In genomic region chr9:127809562-127810377, GRCh38 we compare ENCODE assay signal across 10 cellular contexts. TPM values are rescaled to one million over a fixed set of nuclear protein-coding genes. Genes with fewer than 3 reads are reported as not detected.
DNase-seq lines count a peak whose midpoint lies in the region; ATAC-seq and TF ChIP-seq lines count a peak whose summit lies in the region.
"Had no signal": no experiment of that assay in that cellular context is flagged by ENCODE, and none has a peak within 500 bp of the region (broad histone marks: within the 10 kb centered on the region; RNA-seq: fewer than 3 reads in every experiment).

No MANE protein-coding gene starts in this region.

- peak in 2 of 4 donors; percentile 30 to 35 for ATAC-seq in heart left ventricle
- no peak for ATAC-seq in HG02610 (IDR thresholded peaks at IDR 0.05; ENCODE audit: unreplicated experiment)

- POLR2A ChIA-PET in GM10248 (lab: Yijun Ruan, JAX): no interaction called here

- no peaks in the 10 kb centered on the region for H3K27me3 ChIP-seq in heart left ventricle
- H3K27me3 ChIP-seq in osteoblast (ENCODE audit: insufficient read depth, low read length): no peaks in the 10 kb centered on the region

- TF ChIP-seq CTCF in GM10248 (IDR thresholded peaks at IDR 0.05; ENCODE audit: control extremely low read depth, extremely low read depth, low read depth, missing control alignments): no peak
- no peak for TF ChIP-seq CTCF in heart left ventricle (IDR thresholded peaks at IDR 0.05)
- no peak for TF ChIP-seq CTCF in osteoblast (IDR thresholded peaks at IDR 0.05; ENCODE audit: extremely low read depth, low read depth, low read length)

- peak overlapping the region in 1 of 12 donors; percentile 25 for H3K4me3 ChIP-seq in heart left ventricle
- no peak overlapping the region for H3K4me3 ChIP-seq in osteoblast (ENCODE audit: insufficient read depth, low read length)

- H2AFZ ChIP-seq in osteoblast (ENCODE audit: low read length): no peak overlapping the region

- H3K9me3 ChIP-seq in heart left ventricle (no peaks in the 10 kb centered on the region), osteoblast (ENCODE audit: low read depth, low read length) (no peaks in the 10 kb centered on the region)

- CTCF ChIA-PET in GM10248 (lab: Yijun Ruan, JAX): interaction anchor here (1.0 kb wide), 1 partner anchor 9 kb away, joined by 3 read pairs; no protein-coding TSS in a partner anchor

- intact Hi-C loops in heart left ventricle (cut with DNase I): no loop called here

- H3K4me2 ChIP-seq in osteoblast (ENCODE audit: insufficient read depth, low read length): no peak overlapping the region

- peaks cover 34% of the 10 kb centered on the region for H3K79me2 ChIP-seq in osteoblast (ENCODE audit: insufficient read depth, low read length)

- peak; percentile 68 for DNase-seq in GM10248 (ENCODE audit: extremely low spot score)
- DNase-seq in T-helper 9 cell: peak; percentile 25
- DNase-seq in heart left ventricle: peak in 1 of 5 donors; percentile 47
- DNase-seq in osteoblast (ENCODE audit: insufficient read length, low spot score, missing footprints): peak; percentile 90
- no peak for DNase-seq in SHP77 (lab: John Stamatoyannopoulos, UW)
- no peak for DNase-seq in NCI-H2107 (lab: John Stamatoyannopoulos, UW)
- DNase-seq in NCI-H774 (lab: John Stamatoyannopoulos, UW): no peak
- DNase-seq: stimulated activated CD4-positive, alpha-beta T cell treated with anti-CD3 and anti-CD28 coated beads, Interleukin-4, amount 100 ng/mL, for 24 hours; T1000 had no signal

- H3K27ac ChIP-seq in heart left ventricle (peak overlapping the region in 9 of 12 donors; percentile 9 to 76 (median 48)), osteoblast (ENCODE audit: low read depth, low read length) (no peak overlapping the region)

- no peak for TF ChIP-seq POLR2A in heart left ventricle (IDR thresholded peaks at IDR 0.05)

- 45 to 93% (median 66%) methylated on average over 9 to 56 of the region's 56 CpGs for WGBS in heart left ventricle, 4 donors

- H3K4me1 ChIP-seq in heart left ventricle (peaks cover 0 to 25% (median 5%) of the 10 kb centered on the region in 12 donors), osteoblast (ENCODE audit: insufficient read depth, low read length) (no peaks in the 10 kb centered on the region)

- peaks cover 0 to 90% (median 87%) of the 10 kb centered on the region in 9 donors for H3K36me3 ChIP-seq in heart left ventricle
- peaks cover 76% of the 10 kb centered on the region for H3K36me3 ChIP-seq in osteoblast (ENCODE audit: insufficient read depth, low read length)

- peaks cover 21% of the 10 kb centered on the region for H4K20me1 ChIP-seq in osteoblast (ENCODE audit: insufficient read depth, low read length)

RNA-seq across cellular contexts. Expression of gene FPGS, which starts 7.1 kb away (rescaled TPM):
- total RNA-seq in heart left ventricle (10 to 100 TPM; 39.9 to 55.1 (median 41.5) TPM), osteoblast (87.5 and 98.1 TPM in 2 replicates)
- 10 to 100 TPM; 36.8 to 50.1 TPM for polyA plus RNA-seq in heart left ventricle

RNA-seq across cellular contexts. Expression of gene CDK9, which starts 23.9 kb away (rescaled TPM):
- total RNA-seq in heart left ventricle: 10 to 100 TPM; 35.6 to 60.3 (median 47.8) TPM
- 10 to 100 TPM; 26.2 to 30.4 TPM for polyA plus RNA-seq in heart left ventricle
- 54.8 and 56.1 TPM in 2 replicates for total RNA-seq in osteoblast

RNA-seq across cellular contexts. Expression of gene SH2D3C, which starts 31.3 kb away (rescaled TPM):
- total RNA-seq in heart left ventricle (10 to 100 TPM; 13.7 to 38.9 (median 16.9) TPM), osteoblast (0.29 and 0.36 TPM in 2 replicates)
- polyA plus RNA-seq in heart left ventricle: 10 to 100 TPM; 21.1 to 24.8 TPM

RNA-seq across cellular contexts. Expression of gene ENG, which starts 44.7 kb away (rescaled TPM):
- total RNA-seq in heart left ventricle: 100 to 1,000 TPM; 116 to 252 (median 133) TPM
- polyA plus RNA-seq in heart left ventricle: 100 to 1,000 TPM; 156 to 245 TPM
- total RNA-seq in osteoblast: 60.8 and 87.5 TPM in 2 replicates

Comparison
In these comparisons a context has a peak if more than half of its experiments do, and no peak if none do; other contexts are left out.
1. DNase-seq: peak in GM10248 (single experiment), T-helper 9 cell (single experiment) and osteoblast (single experiment); none in SHP77 (0 of 2), NCI-H2107 (single experiment) and NCI-H774 (single experiment).
2. RNA of gene SH2D3C, which starts 31.3 kb away (total RNA-seq): 13.7 to 38.9 TPM in heart left ventricle; 0.29 to 0.36 TPM in osteoblast; every median in the first group is over 10 times any median in the second.